In the genomic region with DNA sequence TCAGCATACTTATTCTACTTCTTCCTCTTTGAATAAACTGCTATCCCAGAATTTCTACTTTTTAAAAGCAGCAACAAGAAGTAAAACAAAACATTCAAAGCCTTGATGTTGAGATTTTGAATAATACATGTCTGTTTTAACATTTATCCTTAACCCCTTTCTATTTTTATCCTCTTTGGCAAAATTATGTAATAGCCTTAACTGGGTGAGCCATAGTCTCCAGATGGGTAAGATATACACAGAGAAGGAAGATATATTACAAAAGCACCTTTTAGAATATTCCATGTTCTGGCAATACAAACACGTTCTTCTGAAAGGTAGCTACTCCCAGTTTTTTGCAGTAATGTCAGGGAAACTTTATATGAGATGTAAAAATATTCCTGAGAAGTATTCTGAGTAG, we compare ENCODE assay signal across 14 cellular contexts.
DNase-seq lines count a peak whose midpoint lies in the region; ATAC-seq and TF ChIP-seq lines count a peak whose summit lies in the region.
"Had no signal": no experiment of that assay in that cellular context is flagged by ENCODE, and none has a peak within 500 bp of the region (broad histone marks: within the 10 kb centered on the region; RNA-seq: fewer than 3 reads in every experiment).

No MANE protein-coding gene starts in this region.

- POLR2A ChIA-PET in Caco-2 (lab: Charles Lee) = interaction anchor here (0.6 kb wide), 1 partner anchor 128 kb away, joined by 9 read pairs; no protein-coding TSS in a partner anchor

- peaks cover 8% of the 10 kb centered on the region for H3K9me3 Mint-ChIP-seq in Caco-2 (ENCODE audit: unreplicated experiment)
- no peaks in the 10 kb centered on the region for H3K9me3 Mint-ChIP-seq in mesothelial cell of epicardium
- H3K9me3 Mint-ChIP-seq: activated CD4-positive, alpha-beta T cell treated with anti-CD3 and anti-CD28 coated beads, Interleukin-2, amount 10 ng/mL, durations not matched to agents 24 days and 14 days had no signal

- H3K36me3 ChIP-seq in Caco-2 (ENCODE audit: control insufficient read depth, insufficient read depth, low read length) (no peaks in the 10 kb centered on the region), subcutaneous abdominal adipose tissue (ENCODE audit: control insufficient read depth in 5 of 5, insufficient read depth in 5 of 5, low read length in 5 of 5) (peaks cover 0 to 7% (median 2%) of the 10 kb centered on the region in 5 donors), MM.1S (replicated peaks; ENCODE audit: insufficient read depth, low read length) (peaks cover 6% of the 10 kb centered on the region; the same call in 1 of the 2 replicates)
- H3K36me3 ChIP-seq: vagina had no signal

- H3K27ac Mint-ChIP-seq in Caco-2 (ENCODE audit: unreplicated experiment) (peak overlapping the region; percentile 67), T-helper 17 cell (peak overlapping the region; percentile 79), mesothelial cell of epicardium (peak overlapping the region; percentile 72)
- H3K27ac Mint-ChIP-seq: activated CD4-positive, alpha-beta T cell treated with anti-CD3 and anti-CD28 coated beads, Interleukin-2, amount 10 ng/mL, durations not matched to agents 24 days and 14 days had no signal

- H3K4me1 Mint-ChIP-seq in Caco-2 (ENCODE audit: low read depth, unreplicated experiment) = peaks cover 20% of the 10 kb centered on the region
- H3K4me1 Mint-ChIP-seq in T-helper 17 cell = peaks cover 36% of the 10 kb centered on the region
- peaks cover 28% of the 10 kb centered on the region for H3K4me1 Mint-ChIP-seq in mesothelial cell of epicardium

- no peak overlapping the region for H3K4me2 ChIP-seq in MM.1S (ENCODE audit: low read depth, low read length)

- CTCF ChIA-PET in Caco-2 (lab: Charles Lee) = no interaction called here

- H3K36me3 Mint-ChIP-seq in Caco-2 (ENCODE audit: insufficient read depth, unreplicated experiment) = peaks cover 11% of the 10 kb centered on the region
- peaks cover 9% of the 10 kb centered on the region for H3K36me3 Mint-ChIP-seq in T-helper 17 cell (ENCODE audit: low read depth)
- H3K36me3 Mint-ChIP-seq in mesothelial cell of epicardium = peaks cover 5% of the 10 kb centered on the region

- no peak overlapping the region for H2AFZ ChIP-seq in MM.1S (ENCODE audit: low read length)
- H2AFZ ChIP-seq: parathyroid adenoma had no signal

- H3K27me3 ChIP-seq in Caco-2 (replicated peaks; ENCODE audit: control insufficient read depth, insufficient read depth, low read length) (no peaks in the 10 kb centered on the region), subcutaneous abdominal adipose tissue (ENCODE audit: control insufficient read depth in 5 of 5, insufficient read depth in 4 of 5, low read length in 5 of 5) (no peaks in the 10 kb centered on the region), MM.1S (replicated peaks; ENCODE audit: insufficient read depth, low read length) (no peaks in the 10 kb centered on the region)
- H3K27me3 ChIP-seq: vagina had no signal

- H3K9me3 ChIP-seq in Caco-2 (no peaks in the 10 kb centered on the region), T-helper 17 cell (ENCODE audit: control insufficient read depth, low read length, poor library complexity, severe bottlenecking) (no peaks in the 10 kb centered on the region), subcutaneous abdominal adipose tissue (ENCODE audit: control insufficient read depth in 5 of 5, low read length in 5 of 5) (no peaks in the 10 kb centered on the region), MM.1S (replicated peaks; ENCODE audit: insufficient read depth, low read length) (no peaks in the 10 kb centered on the region)
- H3K9me3 ChIP-seq: vagina had no signal

- no peak for DNase-seq in Caco-2
- DNase-seq in T-helper 17 cell = no peak
- DNase-seq in mesothelial cell of epicardium (ENCODE audit: low spot score in 2 of 2, unreplicated experiment in 2 of 2) = no peak
- no peak for DNase-seq in MM.1S
- DNase-seq: activated CD4-positive, alpha-beta T cell treated with anti-CD3 and anti-CD28 coated beads, Interleukin-2, amount 10 ng/mL, durations not matched to agents 24 days and 14 days; NCI-H1417 treated with DMSO at 0.1 percent for 48 hours; SHP77 had no signal

- no peak for ATAC-seq in T-helper 17 cell
- no peak for ATAC-seq in GM18909 (IDR thresholded peaks at IDR 0.05; ENCODE audit: poor library complexity, unreplicated experiment)
- no peak for ATAC-seq in GM21390 (IDR thresholded peaks at IDR 0.05; ENCODE audit: unreplicated experiment)
- ATAC-seq: GM12878 had no signal

- intact Hi-C loops in Caco-2 (cut with micrococcal nuclease; ENCODE audit: unreplicated experiment) = loop anchor here (5.0 kb wide), 2 partner anchors 85 to 125 kb away; a partner anchor contains a TSS

- no TSS peak for BruUV-seq in Caco-2 (replicated peaks; lab: Mats Ljungman, UMichigan)

- H3K9ac ChIP-seq in subcutaneous abdominal adipose tissue (ENCODE audit: low read length in 5 of 5) (no peak overlapping the region), MM.1S (ENCODE audit: low read length) (no peak overlapping the region)
- H3K9ac ChIP-seq: parathyroid adenoma had no signal

- peaks cover 95% of the 10 kb centered on the region for H3K79me2 ChIP-seq in MM.1S (ENCODE audit: low read length)

- H3F3A ChIP-seq in MM.1S (ENCODE audit: insufficient read depth, low read length) = no peaks in the 10 kb centered on the region; the same call in 1 of the 2 replicates

- no peaks in the 10 kb centered on the region for H3K27me3 Mint-ChIP-seq in Caco-2 (ENCODE audit: insufficient read depth, unreplicated experiment)
- no peaks in the 10 kb centered on the region for H3K27me3 Mint-ChIP-seq in T-helper 17 cell
- H3K27me3 Mint-ChIP-seq in mesothelial cell of epicardium (ENCODE audit: low read depth) = no peaks in the 10 kb centered on the region
- H3K27me3 Mint-ChIP-seq: activated CD4-positive, alpha-beta T cell treated with anti-CD3 and anti-CD28 coated beads, Interleukin-2, amount 10 ng/mL, durations not matched to agents 24 days and 14 days had no signal

- H3K4me3 ChIP-seq in Caco-2 (ENCODE audit: low read depth, low read length) (no peak overlapping the region), subcutaneous abdominal adipose tissue (ENCODE audit: low read depth in 1 of 5, low read length in 5 of 5) (no peak overlapping the region), MM.1S (ENCODE audit: low read length) (no peak overlapping the region)
- H3K4me3 ChIP-seq: GM12878, vagina had no signal

- TF ChIP-seq CTCF in Caco-2 (IDR thresholded peaks at IDR 0.05; ENCODE audit: insufficient read depth in 1 of 2, low read depth in 1 of 2, low read length in 1 of 2, severe bottlenecking in 1 of 2, unreplicated experiment in 1 of 2) (no peak), mesothelial cell of epicardium (IDR thresholded peaks at IDR 0.05; ENCODE audit: unreplicated experiment) (no peak), MM.1S (IDR thresholded peaks at IDR 0.05; ENCODE audit: low read length) (no peak)

- H4K20me1 ChIP-seq in MM.1S (ENCODE audit: insufficient read depth, low read length) = peaks cover 43% of the 10 kb centered on the region

- H3K9me2 ChIP-seq in MM.1S (replicated peaks; ENCODE audit: insufficient read depth, low read length) = no peaks in the 10 kb centered on the region

- H3K4me1 ChIP-seq in Caco-2 (peaks cover 50% of the 10 kb centered on the region), subcutaneous abdominal adipose tissue (ENCODE audit: control insufficient read depth in 5 of 5, insufficient read depth in 5 of 5, low read length in 5 of 5) (peaks cover 0 to 39% (median 23%) of the 10 kb centered on the region in 5 donors), MM.1S (ENCODE audit: low read length) (no peaks in the 10 kb centered on the region)
- H3K4me1 ChIP-seq: parathyroid adenoma had no signal

- peak overlapping the region; percentile 48 for H3K27ac ChIP-seq in subcutaneous abdominal adipose tissue (ENCODE audit: low read depth, low read length)
- no peak overlapping the region for H3K27ac ChIP-seq in MM.1S (ENCODE audit: low read length)
- H3K27ac ChIP-seq: parathyroid adenoma, vagina had no signal

- no peak overlapping the region for H3K4me3 Mint-ChIP-seq in Caco-2 (ENCODE audit: unreplicated experiment)
- H3K4me3 Mint-ChIP-seq in T-helper 17 cell = no peak overlapping the region
- no peak overlapping the region for H3K4me3 Mint-ChIP-seq in mesothelial cell of epicardium
- H3K4me3 Mint-ChIP-seq: activated CD4-positive, alpha-beta T cell treated with anti-CD3 and anti-CD28 coated beads, Interleukin-2, amount 10 ng/mL, durations not matched to agents 24 days and 14 days; CD14-positive monocyte had no signal
